ENCODE assay signal across 8 cellular contexts in the genomic region with DNA sequence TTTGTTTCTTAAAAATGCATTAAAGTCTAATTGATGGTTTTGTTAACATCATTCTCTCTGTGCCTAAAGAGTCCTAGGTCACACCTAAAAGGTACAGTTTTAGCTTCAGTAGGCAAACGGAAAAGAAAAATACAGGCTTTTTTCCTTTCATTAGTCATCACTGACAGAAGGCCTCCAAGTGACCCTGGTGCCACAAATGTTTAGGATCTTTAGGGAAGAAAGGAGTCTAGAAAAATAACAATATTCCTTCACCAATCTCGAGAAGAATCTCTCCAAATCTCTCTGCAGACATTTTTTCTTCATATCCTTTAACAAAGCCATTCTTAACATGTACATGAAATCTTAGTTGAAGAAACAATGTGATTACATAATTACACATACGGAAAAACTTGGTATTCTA. TPM values are rescaled to one million over a fixed set of nuclear protein-coding genes. Genes with fewer than 3 reads are reported as not detected.
DNase-seq lines count a peak whose midpoint lies in the region; ATAC-seq, FAIRE-seq and TF ChIP-seq lines count a peak whose summit lies in the region.

No MANE protein-coding gene starts in this region.

- no peak for FAIRE-seq in GM12891 (lab: Jason Lieb, UNC)

- CTCF ChIA-PET in AG04450 (lab: Charles Lee): no interaction called here

- H3K36me3 ChIP-seq in mucosa of stomach (ENCODE audit: control insufficient read depth, insufficient read depth, low read length): no peaks in the 10 kb centered on the region

- ATAC-seq in GM18861 (IDR thresholded peaks at IDR 0.05; ENCODE audit: unreplicated experiment): no peak
- no peak for ATAC-seq in GM18520 (IDR thresholded peaks at IDR 0.05; ENCODE audit: unreplicated experiment)

- POLR2A ChIA-PET in AG04450 (lab: Yijun Ruan, JAX): no interaction called here

- H3K27ac ChIP-seq in AG04450 (ENCODE audit: low read depth, low read length) (no peak overlapping the region), caudate nucleus (ENCODE audit: low read depth, low read length) (peak overlapping the region; percentile 92)

- no peak for DNase-seq in AG04450 (ENCODE audit: low read depth, low spot score)
- DNase-seq in HT-29 (ENCODE audit: low spot score): peak; percentile 29
- DNase-seq in caudate nucleus (lab: John Stamatoyannopoulos, UW): no peak
- no peak for DNase-seq in NCI-H2171 treated with DMSO at 0.1 percent for 48 hours (lab: John Stamatoyannopoulos, UW)
- no peak for DNase-seq in GM12891 (ENCODE audit: insufficient read length, low spot score)

- peak overlapping the region; percentile 86 for H3K4me3 ChIP-seq in AG04450 (ENCODE audit: low read depth, low read length)
- no peak overlapping the region for H3K4me3 ChIP-seq in mucosa of stomach (ENCODE audit: low read length)

- peak overlapping the region; percentile 82 for H3K9ac ChIP-seq in mucosa of stomach (ENCODE audit: low read length)

- TF ChIP-seq CTCF in AG04450 (IDR thresholded peaks at IDR 0.05; ENCODE audit: low read depth, low read length): no peak

- peaks cover 38% of the 10 kb centered on the region for H3K4me1 ChIP-seq in mucosa of stomach (ENCODE audit: control insufficient read depth, insufficient read depth, low read length)

- no peak for TF ChIP-seq POLR2A in GM12891 (IDR thresholded peaks at IDR 0.05; ENCODE audit: low read depth, low read length)

- no peaks in the 10 kb centered on the region for H3K9me3 ChIP-seq in AG04450 (ENCODE audit: control insufficient read depth, insufficient read depth, low read length)
- no peaks in the 10 kb centered on the region for H3K9me3 ChIP-seq in mucosa of stomach (ENCODE audit: control insufficient read depth, low read length)

- H3K27me3 ChIP-seq in AG04450 (ENCODE audit: control insufficient read depth, insufficient read depth, low read length) (no peaks in the 10 kb centered on the region), mucosa of stomach (ENCODE audit: control insufficient read depth, insufficient read depth, low read length) (no peaks in the 10 kb centered on the region)

TF ChIP-seq in GM12891, 5 proteins besides CTCF, POLR2A, EP300 and RAD21:
- no peak for TF ChIP-seq POU2F2 (IDR thresholded peaks at IDR 0.05; ENCODE audit: low read depth, low read length)
- no peak for TF ChIP-seq TAF1 (IDR thresholded peaks at IDR 0.05; ENCODE audit: low read depth, low read length)
- TF ChIP-seq SPI1 (IDR thresholded peaks at IDR 0.05; ENCODE audit: low read depth, low read length): no peak
- TF ChIP-seq POLR2AphosphoS5 (IDR thresholded peaks at IDR 0.05; ENCODE audit: low read depth, low read length): no peak
- no peak for TF ChIP-seq PAX5 (IDR thresholded peaks at IDR 0.05; ENCODE audit: insufficient read depth, low read length, severe bottlenecking)

RNA-seq across cellular contexts. Expression of gene DENND5B, which starts 2.0 kb away (rescaled TPM):
- 14.7 and 17.3 TPM in 2 replicates for polyA plus RNA-seq in AG04450 (2011; rRNA removed)
- 17.7 and 33.8 TPM in 2 replicates for polyA minus RNA-seq in AG04450 (2011; rRNA and poly(A)+ RNA removed)
- total RNA-seq in HT-29 (2014; rRNA removed; shearing (Covaris generic)): 25.1 and 28.3 TPM in 2 replicates
- 4.0 TPM for polyA plus RNA-seq in GM12891 (2012; ENCODE audit: low read depth, missing spikeins)
